ENCODE assay signal across 8 cellular contexts in genomic region chr6:26103141-26103769, GRCh38. TPM values are rescaled to one million over a fixed set of nuclear protein-coding genes. Genes with fewer than 3 reads are reported as not detected.
DNase-seq lines count a peak whose midpoint lies in the region; ATAC-seq, FAIRE-seq and TF ChIP-seq lines count a peak whose summit lies in the region.

No MANE protein-coding gene starts in this region.

- H3K4ac ChIP-seq in H1 (replicated peaks; ENCODE audit: insufficient read length, low read depth, low read length): no peak overlapping the region

- POLR2A ChIA-PET in HCT116 (lab: Charles Lee) (interaction anchor here (0.6 to 4.0 kb wide), 22 partner anchors 9 to 1735 kb away, joined by 3 to 104 read pairs (median 8); partner anchors contain the start of gene HFE), OCI-LY7 (lab: Charles Lee) (interaction anchor here (0.6 to 4.4 kb wide), 22 partner anchors 9 to 1732 kb away, joined by 3 to 77 read pairs (median 8); a partner anchor contains a TSS), H1 (lab: Charles Lee; ENCODE audit: partially characterized antibody) (interaction anchor here (0.6 to 12.1 kb wide), 44 partner anchors 10 to 1791 kb away, joined by 3 to 336 read pairs (median 8); partner anchors contain the start of gene HFE)

- H2BK12ac ChIP-seq in H1 (ENCODE audit: low read depth, low read length): no peak overlapping the region

- peaks cover 6% of the 10 kb centered on the region; the same call in 1 of the 2 replicates for H3K23me2 ChIP-seq in H1 (ENCODE audit: low read depth, low read length)

- TF ChIP-seq POLR2A in HCT116 (IDR thresholded peaks at IDR 0.05; ENCODE audit: borderline replicate concordance, extremely low read depth, insufficient read depth, insufficient read length): no peak
- TF ChIP-seq POLR2A in H1 (IDR thresholded peaks at IDR 0.05; ENCODE audit: control extremely low read depth in 1 of 2, low read depth in 2 of 2, low read length in 2 of 2): no peak

- H3K23ac ChIP-seq in H1 (ENCODE audit: insufficient read length): no peak overlapping the region

- H4K91ac ChIP-seq in H1 (replicated peaks; ENCODE audit: insufficient read length, low read length): no peak overlapping the region

- WGBS in H1 (ENCODE audit: extremely low coverage in 1 of 2, insufficient coverage in 1 of 2, insufficient read length in 1 of 2, insufficient replicate concordance in 2 of 2, low coverage in 1 of 2, low lambda C conversion rate in 2 of 2, missing lambda C conversion rate in 1 of 2), 2 experiments: 38% methylated on average over 9 of the region's 9 CpGs; no CpG with 5 or more reads in 1 of the 2 experiments

- peak overlapping the region; percentile 84 for H4K5ac ChIP-seq in H1 (ENCODE audit: insufficient read length, low read depth, low read length)

- CTCF ChIA-PET in HCT116 (lab: Charles Lee) (interaction anchor here (1.7 kb wide), 1 partner anchor 77 kb away, joined by 10 read pairs; no protein-coding TSS in a partner anchor), OCI-LY7 (lab: Charles Lee; ENCODE audit: unreplicated experiment) (interaction anchor here (1.1 kb wide), 1 partner anchor 43 kb away, joined by 3 read pairs; no protein-coding TSS in a partner anchor), H1 (lab: Charles Lee; ENCODE audit: partially characterized antibody) (interaction anchor here (1.0 to 2.0 kb wide), 4 partner anchors 20 to 77 kb away, joined by 3 to 9 read pairs (median 4); a partner anchor contains a TSS)

- H3K36me3 ChIP-seq in DOHH2 (ENCODE audit: control insufficient read depth, low read length) (no peaks in the 10 kb centered on the region), HCT116 (ENCODE audit: control insufficient read depth in 1 of 2, insufficient read depth in 2 of 2, low read length in 2 of 2) (no peaks in the 10 kb centered on the region), OCI-LY7 (ENCODE audit: insufficient read depth, low read length) (no peaks in the 10 kb centered on the region), H1 (ENCODE audit: control insufficient read depth in 2 of 4, insufficient read depth in 4 of 4, low read length in 3 of 4) (no peaks in the 10 kb centered on the region), neural cell (ENCODE audit: insufficient read depth, low read length) (no peaks in the 10 kb centered on the region)

- no peak for FAIRE-seq in H1 (lab: Jason Lieb, UNC)

- H2BK120ac ChIP-seq in H1 (replicated peaks; ENCODE audit: low read depth, low read length): no peak overlapping the region

- H3K4me3 ChIP-seq in DOHH2 (ENCODE audit: low read length) (peak overlapping the region; percentile 74), HCT116 (replicated peaks in 1 of 2; ENCODE audit: low read depth in 1 of 2, low read length in 2 of 2) (peak overlapping the region in 1 of 2 experiments; percentile 59; a peak in 2 of 4 replicates), OCI-LY7 (ENCODE audit: low read depth, low read length, poor library complexity, severe bottlenecking) (peak overlapping the region; percentile 18), H1 (ENCODE audit: extremely low read depth in 1 of 4, insufficient read depth in 2 of 4, low read depth in 3 of 4, low read length in 4 of 4) (peak overlapping the region in 2 of 4 experiments; percentile 60 to 63; a peak in 3 of 8 replicates), neural cell (ENCODE audit: low read length) (peak overlapping the region; percentile 66)

- H3K27ac ChIP-seq in DOHH2 (ENCODE audit: low read depth, low read length): peak overlapping the region; percentile 93
- peak overlapping the region; percentile 94 for H3K27ac ChIP-seq in HCT116 (ENCODE audit: low read depth, low read length)
- H3K27ac ChIP-seq in OCI-LY7 (ENCODE audit: low read depth, low read length, poor library complexity, severe bottlenecking): peak overlapping the region; percentile 96
- peak overlapping the region; percentile 62; the same call in 1 of the 2 replicates for H3K27ac ChIP-seq in H1 (ENCODE audit: low read depth, low read length)
- peak overlapping the region; percentile 77 for H3K27ac ChIP-seq in neural cell (ENCODE audit: low read length)

- no peak overlapping the region for H2BK5ac ChIP-seq in H1 (ENCODE audit: low read depth, low read length)

- peak; percentile 80 for ATAC-seq in HCT116

- no peaks in the 10 kb centered on the region for H3K79me2 ChIP-seq in DOHH2 (ENCODE audit: control insufficient read depth, low read length)
- no peaks in the 10 kb centered on the region for H3K79me2 ChIP-seq in HCT116 (ENCODE audit: insufficient read depth, low read length)
- H3K79me2 ChIP-seq in OCI-LY7 (ENCODE audit: insufficient read depth, low read depth, low read length): no peaks in the 10 kb centered on the region
- H3K79me2 ChIP-seq in H1 (ENCODE audit: control insufficient read depth in 1 of 2, insufficient read depth in 2 of 2, low read length in 2 of 2): no peaks in the 10 kb centered on the region
- no peaks in the 10 kb centered on the region for H3K79me2 ChIP-seq in neural cell (replicated peaks; ENCODE audit: insufficient read depth, low read length)

- H4K20me1 ChIP-seq in DOHH2 (ENCODE audit: control insufficient read depth, insufficient read depth, low read depth, low read length): no peaks in the 10 kb centered on the region
- H4K20me1 ChIP-seq in HCT116 (ENCODE audit: insufficient read depth): no peaks in the 10 kb centered on the region
- H4K20me1 ChIP-seq in OCI-LY7 (ENCODE audit: insufficient read depth, low read length): no peaks in the 10 kb centered on the region
- no peaks in the 10 kb centered on the region for H4K20me1 ChIP-seq in H1 (replicated peaks in 1 of 2; ENCODE audit: control insufficient read depth in 1 of 2, insufficient read depth in 2 of 2, low read length in 2 of 2)
- H4K20me1 ChIP-seq in neural cell (ENCODE audit: insufficient read depth): no peaks in the 10 kb centered on the region

- no peak overlapping the region for H2BK15ac ChIP-seq in H1 (ENCODE audit: low read length)

- BruUV-seq in HCT116 (replicated peaks; lab: Mats Ljungman, UMichigan) (TSS peak; percentile 95), OCI-LY7 (replicated peaks; lab: Mats Ljungman, UMichigan) (TSS peak; percentile 91)

- H2BK20ac ChIP-seq in H1 (ENCODE audit: low read length): no peak overlapping the region

- DNase-seq in HCT116 (ENCODE audit: low read depth, low spot score) (no peak), OCI-LY7 (ENCODE audit: low spot score) (no peak), H1 (ENCODE audit: low read depth in 1 of 2, low spot score in 2 of 2) (no peak), NCI-H1048 (lab: John Stamatoyannopoulos, UW) (no peak), DMS114 treated with DMSO at 0.1 percent for 48 hours (lab: John Stamatoyannopoulos, UW; ENCODE audit: unreplicated experiment) (no peak)
- no peak for DNase-seq in NK-92 treated with Interleukin-12 subunit alpha and Interleukin-12 subunit beta, amount 100 ng/mL, for 24 hours (lab: John Stamatoyannopoulos, UW)

- H3K9me2 ChIP-seq in DOHH2 (replicated peaks; ENCODE audit: control insufficient read depth, low read length) (no peaks in the 10 kb centered on the region), HCT116 (ENCODE audit: insufficient read depth) (no peaks in the 10 kb centered on the region), OCI-LY7 (ENCODE audit: insufficient read depth, low read length) (no peaks in the 10 kb centered on the region), neural cell (ENCODE audit: insufficient read depth, low read length) (no peaks in the 10 kb centered on the region)

- H4K8ac ChIP-seq in H1 (ENCODE audit: extremely low read depth, insufficient read depth, low read length): no peak overlapping the region

- H2AFZ ChIP-seq in HCT116 (ENCODE audit: low read depth, low read length, poor library complexity, severe bottlenecking) (no peak overlapping the region), OCI-LY7 (ENCODE audit: low read length) (peak overlapping the region; percentile 57; the same call in 1 of the 2 replicates), H1 (ENCODE audit: low read length) (no peak overlapping the region), neural cell (ENCODE audit: low read depth, low read length) (no peak overlapping the region)

- no peak overlapping the region for H2AK5ac ChIP-seq in H1 (ENCODE audit: low read depth, low read length)

- H3K4me1 ChIP-seq in DOHH2 (ENCODE audit: control insufficient read depth, low read length): peaks cover 25% of the 10 kb centered on the region
- peaks cover 17 to 39% of the 10 kb centered on the region in 2 experiments for H3K4me1 ChIP-seq in HCT116 (ENCODE audit: control insufficient read depth in 1 of 2, insufficient read depth in 2 of 2, low read length in 2 of 2)
- H3K4me1 ChIP-seq in OCI-LY7 (ENCODE audit: insufficient read depth, low read length, poor library complexity, severe bottlenecking): peaks cover 25% of the 10 kb centered on the region
- peaks cover 0 to 3% (median 0%) of the 10 kb centered on the region in 4 experiments; a peak in 2 of 7 replicates for H3K4me1 ChIP-seq in H1 (replicated peaks in 1 of 4; ENCODE audit: control insufficient read depth in 3 of 4, insufficient read depth in 4 of 4, low read length in 3 of 4)

- no peaks in the 10 kb centered on the region for H3K9me3 ChIP-seq in DOHH2 (ENCODE audit: control insufficient read depth, insufficient read depth, low read length)
- H3K9me3 ChIP-seq in HCT116 (ENCODE audit: control insufficient read depth in 1 of 2, insufficient read depth in 1 of 2, low read depth in 1 of 2, low read length in 2 of 2): peaks cover 4 to 6% of the 10 kb centered on the region in 2 experiments; a peak in 2 of 4 replicates
- H3K9me3 ChIP-seq in OCI-LY7 (ENCODE audit: low read length): no peaks in the 10 kb centered on the region; the same call in 1 of the 2 replicates
- peaks cover 10 to 14% of the 10 kb centered on the region in 2 experiments; a peak in 3 of 4 replicates for H3K9me3 ChIP-seq in H1 (ENCODE audit: insufficient read depth in 2 of 2, low read depth in 1 of 2, low read length in 1 of 2)
- no peaks in the 10 kb centered on the region for H3K9me3 ChIP-seq in neural cell (ENCODE audit: low read length)

- H3F3A ChIP-seq in DOHH2 (ENCODE audit: control insufficient read depth, insufficient read depth) (peaks cover 16% of the 10 kb centered on the region), neural cell (ENCODE audit: insufficient read depth, low read length, poor library complexity, severe bottlenecking) (no peaks in the 10 kb centered on the region)

- TF ChIP-seq EP300 in H1 (IDR thresholded peaks at IDR 0.05; ENCODE audit: borderline replicate concordance in 1 of 2, low read depth in 2 of 2, low read length in 2 of 2) (no peak), neural cell (conservative IDR thresholded peaks at IDR 0.05; ENCODE audit: poor library complexity, severe bottlenecking) (no peak)

- no peak for TF ChIP-seq RAD21 in HCT116 (IDR thresholded peaks at IDR 0.05; ENCODE audit: low read depth)
- TF ChIP-seq RAD21 in H1 (IDR thresholded peaks at IDR 0.05 in 1 of 2, conservative IDR thresholded peaks at IDR 0.05 in 1 of 2; ENCODE audit: low read depth in 2 of 2, low read length in 2 of 2): no peak
- no peak for TF ChIP-seq RAD21 in neural cell (conservative IDR thresholded peaks at IDR 0.05)

- no peaks in the 10 kb centered on the region for H3K79me1 ChIP-seq in H1 (ENCODE audit: low read depth, low read length)

- RAD21 ChIA-PET in HCT116 (lab: Charles Lee; ENCODE audit: low non-redundant PET in 1 of 2, low total read pairs in 2 of 2, uncharacterized antibody in 2 of 2, unreplicated experiment in 2 of 2): no interaction called here

- TF ChIP-seq CTCF in DOHH2 (IDR thresholded peaks at IDR 0.05; ENCODE audit: low read depth, low read length, poor library complexity, severe bottlenecking) (no peak), HCT116 (IDR thresholded peaks at IDR 0.05 in 2 of 3, conservative IDR thresholded peaks at IDR 0.05 in 1 of 3; ENCODE audit: borderline replicate concordance in 1 of 3, insufficient read depth in 1 of 3, low read depth in 2 of 3, low read length in 2 of 3) (no peak), OCI-LY7 (conservative IDR thresholded peaks at IDR 0.05; ENCODE audit: low read length) (no peak), H1 (IDR thresholded peaks at IDR 0.05; ENCODE audit: control extremely low read depth in 1 of 3, insufficient read depth in 1 of 3, low read depth in 1 of 3, low read length in 3 of 3) (no peak), neural cell (IDR thresholded peaks at IDR 0.05; ENCODE audit: poor library complexity, severe bottlenecking) (no peak)

- intact Hi-C loops in HCT116 (cut with micrococcal nuclease) (loop anchor here (1.0 to 2.0 kb wide), 3 partner anchors 19 to 77 kb away; a partner anchor contains a TSS), OCI-LY7 (cut with micrococcal nuclease; ENCODE audit: unreplicated experiment) (loop anchor here (1.0 to 5.0 kb wide), 3 partner anchors 47 to 1029 kb away; a partner anchor contains a TSS)

- no peak overlapping the region for H3K14ac ChIP-seq in H1 (ENCODE audit: insufficient read length)

- H3K56ac ChIP-seq in H1 (replicated peaks; ENCODE audit: insufficient read length, low read depth, low read length): no peak overlapping the region

- H3K9ac ChIP-seq in HCT116 (ENCODE audit: low read length) (peak overlapping the region; percentile 65), H1 (replicated peaks in 1 of 4; ENCODE audit: extremely low read depth in 1 of 4, low read depth in 3 of 4, low read length in 3 of 4) (no peak overlapping the region), neural cell (ENCODE audit: low read length) (no peak overlapping the region)

- H3K27me3 ChIP-seq in DOHH2 (ENCODE audit: control insufficient read depth, low read length): no peaks in the 10 kb centered on the region
- H3K27me3 ChIP-seq in HCT116 (ENCODE audit: insufficient read depth, low read length): no peaks in the 10 kb centered on the region
- H3K27me3 ChIP-seq in H1 (replicated peaks in 1 of 4; ENCODE audit: control insufficient read depth in 3 of 4, extremely low read depth in 1 of 4, insufficient read depth in 3 of 4, low read length in 3 of 4): no peaks in the 10 kb centered on the region
- no peaks in the 10 kb centered on the region for H3K27me3 ChIP-seq in neural cell (ENCODE audit: insufficient read depth, low read depth, low read length)

- H3K18ac ChIP-seq in H1 (ENCODE audit: extremely low read depth, low read length): no peak overlapping the region

- peak overlapping the region; percentile 88 for H3K4me2 ChIP-seq in DOHH2 (ENCODE audit: low read length)
- H3K4me2 ChIP-seq in HCT116 (ENCODE audit: low read length): peak overlapping the region; percentile 70
- peak overlapping the region; percentile 64 for H3K4me2 ChIP-seq in OCI-LY7 (ENCODE audit: low read length)
- peak overlapping the region; percentile 65 to 69 for H3K4me2 ChIP-seq in H1 (ENCODE audit: insufficient read depth in 1 of 2, low read depth in 2 of 2, low read length in 2 of 2)
- H3K4me2 ChIP-seq in neural cell (ENCODE audit: low read length): peak overlapping the region; percentile 23

RNA-seq across cellular contexts. Expression of gene HFE, which starts 16.0 kb away (rescaled TPM):
- total RNA-seq in HCT116 (2021; ENCODE audit: unreplicated experiment) (9.8 TPM), OCI-LY7 (2022) (0.57 and 0.72 TPM in 2 replicates)
- 12.0 and 13.4 TPM in 2 replicates for polyA plus RNA-seq in HCT116 (2012)
- total RNA-seq in OCI-LY7 (2014; rRNA removed; shearing (Covaris generic)): 0.18 and 0.69 TPM in 2 replicates
- total RNA-seq in H1 (2021; fragmentation: NEBNext Ultra II Directional; extraction: Animal tissue kit (Norgen Biotek cat#: 25700)): 1.6 and 2.0 TPM in 2 replicates
- polyA plus RNA-seq in H1 (2011; rRNA removed) (0.80 and 1.6 TPM in 2 replicates), neural cell (not detected in 2 replicates)
- polyA plus RNA-seq in H1 (2011; cell fraction: cytosol; rRNA removed): 2.0 TPM
- 2.1 TPM for polyA plus RNA-seq in H1 (2011; cell fraction: nucleus; rRNA removed)
- polyA plus RNA-seq in H1 (2012, experiment 1 of 2): 1.9 to 3.3 TPM (median 2.0 TPM) in 4 replicates
- 0.33 TPM for polyA plus RNA-seq in H1 (2012, experiment 2 of 2)
- polyA plus RNA-seq in H1 (2013, experiment 1 of 2): 0.95 TPM
- 1.4 TPM for polyA plus RNA-seq in H1 (2013, experiment 2 of 2)
- polyA minus RNA-seq in H1 (2011; rRNA and poly(A)+ RNA removed): 3.2 and 3.4 TPM in 2 replicates
- polyA minus RNA-seq in H1 (2011; cell fraction: cytosol; rRNA and poly(A)+ RNA removed): 1.5 TPM
- 3.6 TPM for polyA minus RNA-seq in H1 (2011; cell fraction: nucleus; rRNA and poly(A)+ RNA removed)
- not detected in 2 replicates for polyA minus RNA-seq in neural cell

Comparison
In these comparisons a context has a peak if more than half of its experiments do, and no peak if none do; other contexts are left out.
1. H3K4me2 ChIP-seq: peak in every context shown above with its lines; median percentile 88 in DOHH2; 70 in HCT116; 67 in H1; 64 in OCI-LY7; 23 in neural cell.